26 cellular contexts compared by ENCODE assay signal in genomic region chr1:21743476-21743875, GRCh38.
"Had no signal": no experiment of that assay in that cellular context is flagged by ENCODE, and none has a peak within 500 bp of the region (broad histone marks: within the 10 kb centered on the region; RNA-seq: fewer than 3 reads in every experiment).

No MANE protein-coding gene starts in this region.

- H3K4me1 Mint-ChIP-seq: naive B cell had no signal

- ATAC-seq: effector memory CD8-positive, alpha-beta T cell; gastroesophageal sphincter; heart left ventricle; left lobe of liver; mucosa of descending colon; sciatic nerve; stimulated activated effector memory CD8-positive, alpha-beta T cell treated with anti-CD3 and anti-CD28 coated beads, Interleukin-12 subunit alpha, Interleukin-12 subunit beta, amount 100 ng/mL, for 72 hours had no signal

- H3K4me1 ChIP-seq: prostate gland, right atrium auricular region, thyroid gland, vagina had no signal

- H3K27ac Mint-ChIP-seq: memory B cell; nephron; stimulated activated effector memory CD8-positive, alpha-beta T cell treated with anti-CD3 and anti-CD28 coated beads, Interleukin-12 subunit alpha, Interleukin-12 subunit beta, amount 100 ng/mL, for 72 hours had no signal

- H3K9me3 Mint-ChIP-seq: effector memory CD8-positive, alpha-beta T cell; memory B cell; naive B cell; nephron; stimulated activated effector memory CD8-positive, alpha-beta T cell treated with anti-CD3 and anti-CD28 coated beads, Interleukin-12 subunit alpha, Interleukin-12 subunit beta, amount 100 ng/mL, for 72 hours had no signal

- H3K4me3 ChIP-seq: gastroesophageal sphincter, heart left ventricle, hepatocyte, lung, mucosa of descending colon, prostate gland, right atrium auricular region, smooth muscle cell, stomach, thyroid gland, vagina had no signal

- H3K36me3 ChIP-seq: prostate gland had no signal

- H3K27me3 Mint-ChIP-seq: effector memory CD8-positive, alpha-beta T cell; memory B cell; naive B cell had no signal

- H3K9me3 ChIP-seq: gastroesophageal sphincter, heart left ventricle, mucosa of descending colon, prostate gland, right atrium auricular region, stomach, thyroid gland, vagina had no signal

- H3K27ac ChIP-seq: gastroesophageal sphincter, heart left ventricle, hepatocyte, prostate gland, right atrium auricular region, stomach, thyroid gland, vagina had no signal

- H3K4me3 Mint-ChIP-seq: effector memory CD8-positive, alpha-beta T cell; memory B cell; naive B cell; nephron; stimulated activated effector memory CD8-positive, alpha-beta T cell treated with anti-CD3 and anti-CD28 coated beads, Interleukin-12 subunit alpha, Interleukin-12 subunit beta, amount 100 ng/mL, for 72 hours had no signal

- DNase-seq: cortex of kidney; effector memory CD8-positive, alpha-beta T cell; heart left ventricle; kidney; mucosa of descending colon; naive B cell; nucleus accumbens; stimulated activated CD4-positive, alpha-beta T cell treated with anti-CD3 and anti-CD28 coated beads, Interleukin-12 subunit alpha, Interleukin-12 subunit beta, amount 100 ng/mL, for 4 hours; stimulated activated CD4-positive, alpha-beta T cell treated with anti-CD3 and anti-CD28 coated beads, Interleukin-2, amount 100 ng/mL, for 24 hours; stimulated activated CD4-positive, alpha-beta T cell treated with anti-CD3 and anti-CD28 coated beads, Interleukin-4, amount 100 ng/mL, for 24 hours; stimulated activated naive CD4-positive, alpha-beta T cell treated with Interleukin-2 at 50 U/mL for 16 hours; stomach; thyroid gland; trophoblast cell had no signal

- H3K27me3 ChIP-seq: gastroesophageal sphincter, heart left ventricle, hepatocyte, right atrium auricular region, stomach, thyroid gland, vagina had no signal
